In genomic region chr13:27953671-27954405, GRCh38 we compare ENCODE assay signal across 8 cellular contexts.
DNase-seq lines count a peak whose midpoint lies in the region; ATAC-seq and TF ChIP-seq lines count a peak whose summit lies in the region.

No MANE protein-coding gene starts in this region.

- peak; percentile 76 for ATAC-seq in GM18861 (IDR thresholded peaks at IDR 0.05; ENCODE audit: unreplicated experiment)
- ATAC-seq in HG03095 (IDR thresholded peaks at IDR 0.05; ENCODE audit: unreplicated experiment): peak; percentile 83

- peak overlapping the region; percentile 44 to 61 for H3K4me3 ChIP-seq in muscle layer of duodenum (ENCODE audit: low read depth in 1 of 2, low read length in 2 of 2)

- peak overlapping the region; percentile 77 for H3K27ac ChIP-seq in muscle layer of duodenum (ENCODE audit: low read length)

- peaks cover 36% of the 10 kb centered on the region for H3K27me3 ChIP-seq in muscle layer of duodenum (ENCODE audit: low read depth, low read length)

- DNase-seq in AG08396 (ENCODE audit: low spot score): peak; percentile 93
- DNase-seq in NCI-H526 (lab: John Stamatoyannopoulos, UW): peak; percentile 79 to 96
- DNase-seq in activated CD8-positive, alpha-beta memory T cell treated with anti-CD3 and anti-CD28 coated beads for 48 hours (ENCODE audit: low read depth in 2 of 3, low spot score in 2 of 3): peak in 2 of 3 experiments; percentile 54 to 58
- peak; percentile 71 to 82 for DNase-seq in erythroblast (lab: John Stamatoyannopoulos, UW)
- peak in 5 of 6 experiments; percentile 11 to 55 (median 30) for DNase-seq in stimulated activated naive CD4-positive, alpha-beta T cell (lab: John Stamatoyannopoulos, UW)

- TF ChIP-seq POLR2A in erythroblast (IDR thresholded peaks at IDR 0.05; ENCODE audit: low read length): no peak

- peaks cover 0 to 16% of the 10 kb centered on the region in 2 donors for H3K4me1 ChIP-seq in muscle layer of duodenum (ENCODE audit: control insufficient read depth in 1 of 2, insufficient read depth in 2 of 2, low read length in 2 of 2)

- no peaks in the 10 kb centered on the region for H3K9me3 ChIP-seq in muscle layer of duodenum (ENCODE audit: control insufficient read depth in 1 of 2, low read length in 2 of 2)

- no peaks in the 10 kb centered on the region for H3K36me3 ChIP-seq in muscle layer of duodenum (ENCODE audit: control insufficient read depth in 1 of 2, insufficient read depth in 2 of 2, low read length in 2 of 2)

Comparison
In these comparisons a context has a peak if more than half of its experiments do, and no peak if none do; other contexts are left out.
1. Peak in every context shown above with its lines: DNase-seq, ATAC-seq, H3K4me3 ChIP-seq and H3K27ac ChIP-seq.
2. DNase-seq: peak in every context shown above with its lines; median percentile 93 in AG08396; 88 in NCI-H526; 76 in erythroblast; 56 in activated CD8-positive, alpha-beta memory T cell treated with anti-CD3 and anti-CD28 coated beads for 48 hours; 30 in stimulated activated naive CD4-positive, alpha-beta T cell.